ENCODE assay signal across 1 cellular context in the genomic region with DNA sequence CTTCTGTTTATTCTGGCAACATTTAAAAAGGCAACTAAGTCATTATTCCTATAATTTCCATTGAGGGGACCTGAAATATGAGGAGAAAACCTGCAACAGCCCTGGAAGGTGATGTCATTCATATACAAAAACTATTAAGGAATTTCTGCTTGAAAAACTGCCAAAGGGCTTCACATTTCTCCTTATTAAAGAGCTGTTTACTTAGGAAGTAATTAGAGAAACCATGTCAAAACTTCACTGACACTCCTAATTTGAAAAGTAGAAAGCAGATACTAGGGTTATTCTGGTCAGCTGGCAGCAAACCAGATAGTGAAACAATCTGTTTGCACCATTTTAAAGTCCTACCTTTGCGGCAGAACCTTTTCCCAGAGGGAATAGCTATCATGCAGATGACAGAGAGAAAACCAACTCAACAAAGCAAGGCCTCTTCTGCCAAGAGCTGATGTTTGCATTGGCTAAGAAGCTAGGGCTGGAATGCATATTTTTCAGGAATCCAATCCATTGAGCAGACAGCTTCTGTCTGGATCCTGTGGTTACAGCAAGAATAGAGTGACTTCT.
TF ChIP-seq lines count a peak whose summit lies in the region.

No MANE protein-coding gene starts in this region.

TF ChIP-seq in SK-N-SH treated with all-trans-retinoic acid at 6 μM for 48 hours, 23 proteins besides CTCF, POLR2A, EP300 and RAD21 (continued from another document):
- TF ChIP-seq ISL1 (CRISPR knock-in tag; IDR thresholded peaks at IDR 0.05), result peak; percentile 97
- TF ChIP-seq CSDC2 (CRISPR knock-in tag; IDR thresholded peaks at IDR 0.05), result 0 out of 2 replicates have a peak, but pooled peaks have one; percentile 76
- no peak for TF ChIP-seq TCF4 (CRISPR knock-in tag; IDR thresholded peaks at IDR 0.05; ENCODE audit: borderline replicate concordance)
- TF ChIP-seq RARB (CRISPR knock-in tag; IDR thresholded peaks at IDR 0.05), result 0 out of 2 replicates have a peak, but pooled peaks have one; percentile 13
- TF ChIP-seq, protein P1, sequence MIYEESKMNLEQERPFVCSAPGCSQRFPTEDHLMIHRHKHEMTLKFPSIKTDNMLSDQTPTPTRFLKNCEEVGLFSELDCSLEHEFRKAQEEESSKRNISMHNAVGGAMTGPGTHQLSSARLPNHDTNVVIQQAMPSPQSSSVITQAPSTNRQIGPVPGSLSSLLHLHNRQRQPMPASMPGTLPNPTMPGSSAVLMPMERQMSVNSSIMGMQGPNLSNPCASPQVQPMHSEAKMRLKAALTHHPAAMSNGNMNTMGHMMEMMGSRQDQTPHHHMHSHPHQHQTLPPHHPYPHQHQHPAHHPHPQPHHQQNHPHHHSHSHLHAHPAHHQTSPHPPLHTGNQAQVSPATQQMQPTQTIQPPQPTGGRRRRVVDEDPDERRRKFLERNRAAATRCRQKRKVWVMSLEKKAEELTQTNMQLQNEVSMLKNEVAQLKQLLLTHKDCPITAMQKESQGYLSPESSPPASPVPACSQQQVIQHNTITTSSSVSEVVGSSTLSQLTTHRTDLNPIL (CRISPR knock-in tag; IDR thresholded peaks at IDR 0.05; ENCODE audit: low read depth), result peak; percentile 93
- no peak; the same call in 1 of the 2 replicates for TF ChIP-seq TSHZ2 (CRISPR knock-in tag; IDR thresholded peaks at IDR 0.05)
- TF ChIP-seq TOX (CRISPR knock-in tag; IDR thresholded peaks at IDR 0.05; ENCODE audit: borderline replicate concordance), result peak; percentile 82; the same call in 1 of the 2 replicates
- no peak for TF ChIP-seq ZFP30 (CRISPR knock-in tag; IDR thresholded peaks at IDR 0.05)
- TF ChIP-seq BACH2 (CRISPR knock-in tag; IDR thresholded peaks at IDR 0.05; ENCODE audit: borderline replicate concordance), result no peak
- TF ChIP-seq, protein P2, sequence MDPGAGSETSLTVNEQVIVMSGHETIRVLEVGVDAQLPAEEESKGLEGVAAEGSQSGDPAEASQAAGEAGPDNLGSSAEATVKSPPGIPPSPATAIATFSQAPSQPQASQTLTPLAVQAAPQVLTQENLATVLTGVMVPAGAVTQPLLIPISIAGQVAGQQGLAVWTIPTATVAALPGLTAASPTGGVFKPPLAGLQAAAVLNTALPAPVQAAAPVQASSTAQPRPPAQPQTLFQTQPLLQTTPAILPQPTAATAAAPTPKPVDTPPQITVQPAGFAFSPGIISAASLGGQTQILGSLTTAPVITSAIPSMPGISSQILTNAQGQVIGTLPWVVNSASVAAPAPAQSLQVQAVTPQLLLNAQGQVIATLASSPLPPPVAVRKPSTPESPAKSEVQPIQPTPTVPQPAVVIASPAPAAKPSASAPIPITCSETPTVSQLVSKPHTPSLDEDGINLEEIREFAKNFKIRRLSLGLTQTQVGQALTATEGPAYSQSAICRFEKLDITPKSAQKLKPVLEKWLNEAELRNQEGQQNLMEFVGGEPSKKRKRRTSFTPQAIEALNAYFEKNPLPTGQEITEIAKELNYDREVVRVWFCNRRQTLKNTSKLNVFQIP (CRISPR knock-in tag; IDR thresholded peaks at IDR 0.05; ENCODE audit: borderline replicate concordance, low read depth), result no peak; the same call in 1 of the 2 replicates
